In the genomic region with DNA sequence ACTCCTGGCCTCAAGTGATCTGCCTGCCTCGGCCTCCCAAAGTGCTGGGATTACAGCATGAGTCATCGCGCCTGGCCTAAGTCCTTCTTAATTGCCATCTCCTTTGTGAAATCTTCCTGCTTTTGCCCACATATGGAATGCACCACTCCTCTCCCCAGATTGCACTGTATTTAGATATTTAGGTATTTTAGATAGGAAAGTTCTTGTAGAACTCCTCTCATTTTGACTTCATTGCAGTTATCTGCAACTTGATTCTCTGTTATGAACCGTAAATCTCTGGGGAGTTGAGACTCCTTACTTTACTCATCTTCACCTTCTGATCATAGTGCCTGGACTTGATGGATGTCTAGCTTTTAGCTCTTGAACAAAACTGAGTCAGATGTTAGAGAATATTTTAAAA, we compare ENCODE assay signal across 23 cellular contexts.
DNase-seq lines count a peak whose midpoint lies in the region; ATAC-seq and TF ChIP-seq lines count a peak whose summit lies in the region.
"Had no signal": no experiment of that assay in that cellular context is flagged by ENCODE, and none has a peak within 500 bp of the region (broad histone marks: within the 10 kb centered on the region; RNA-seq: fewer than 3 reads in every experiment).

No MANE protein-coding gene starts in this region.

- H4K20me1 ChIP-seq in BLaER1 treated with 17β-estradiol and CSF1 and Interleukin-3, amounts not matched to agents 10 nM and 100 nM: no peaks in the 10 kb centered on the region
- H4K20me1 ChIP-seq in IMR-90 (ENCODE audit: insufficient read depth, low read length) (peaks cover 5% of the 10 kb centered on the region; the same call in 1 of the 2 replicates), H9 (ENCODE audit: control insufficient read depth, insufficient read depth, insufficient read length) (no peaks in the 10 kb centered on the region)

- peak overlapping the region; percentile 76 to 99 (median 90); a peak in 20 of 22 replicates for H3K4me2 ChIP-seq in BLaER1 treated with 17β-estradiol and CSF1 and Interleukin-3, amounts not matched to agents 10 nM and 100 nM
- no peak overlapping the region for H3K4me2 ChIP-seq in IMR-90 (ENCODE audit: low read depth, low read length)
- no peak overlapping the region for H3K4me2 ChIP-seq in H9 (ENCODE audit: insufficient read depth, insufficient read length, low read length)
- H3K4me2 ChIP-seq: hepatocyte had no signal

- no peak overlapping the region for H3K18ac ChIP-seq in IMR-90 (ENCODE audit: low read depth, low read length)
- H3K18ac ChIP-seq in H9 (ENCODE audit: insufficient read length, low read depth, low read length): no peak overlapping the region

- H3K79me2 ChIP-seq in H9 (ENCODE audit: insufficient read depth, low read length): no peaks in the 10 kb centered on the region

- H4K91ac ChIP-seq in IMR-90 (ENCODE audit: insufficient read depth, low read depth, low read length): no peak overlapping the region
- no peak overlapping the region for H4K91ac ChIP-seq in H9 (ENCODE audit: insufficient read length, low read depth, low read length)

- POLR2A ChIA-PET in IMR-90 (lab: Charles Lee; ENCODE audit: unreplicated experiment): no interaction called here

- BruUV-seq in IMR-90 (replicated peaks; lab: Mats Ljungman, UMichigan): no TSS peak

- H3K79me1 ChIP-seq in IMR-90 (ENCODE audit: low read depth in 1 of 2, low read length in 2 of 2): peaks cover 29 to 63% of the 10 kb centered on the region in 2 experiments
- H3K79me1 ChIP-seq in H9 (ENCODE audit: insufficient read depth, low read depth, low read length, poor library complexity, severe bottlenecking): peaks cover 4% of the 10 kb centered on the region

- H4K8ac ChIP-seq in IMR-90 (ENCODE audit: low read depth in 2 of 2, low read length in 2 of 2) (no peak overlapping the region), H9 (replicated peaks; ENCODE audit: insufficient read length, low read depth, low read length) (no peak overlapping the region)

- H3K27ac ChIP-seq in BLaER1 treated with 17β-estradiol and CSF1 and Interleukin-3, amounts not matched to agents 10 nM and 100 nM: peak overlapping the region in 8 of 11 experiments; percentile 88 to 96 (median 90); a peak in 17 of 22 replicates
- H3K27ac ChIP-seq in IMR-90 (ENCODE audit: insufficient read depth, low read length) (no peak overlapping the region; the same call in 1 of the 2 replicates), H9 (ENCODE audit: insufficient read length, low read depth, low read length) (no peak overlapping the region)
- H3K27ac ChIP-seq: hepatocyte, psoas muscle, WERI-Rb-1 had no signal

- no peaks in the 10 kb centered on the region for H3K23me2 ChIP-seq in H9 (ENCODE audit: insufficient read length, low read depth, low read length, poor library complexity, severe bottlenecking)

- H3K9me1 ChIP-seq in IMR-90 (ENCODE audit: insufficient read depth, low read length): peaks cover 19% of the 10 kb centered on the region

- H3K14ac ChIP-seq in IMR-90 (replicated peaks; ENCODE audit: low read depth, low read length) (no peak overlapping the region), H9 (ENCODE audit: insufficient read depth, low read length) (no peak overlapping the region)

- H3K4me1 ChIP-seq in BLaER1 treated with 17β-estradiol and CSF1 and Interleukin-3, amounts not matched to agents 10 nM and 100 nM: peaks cover 90 to 100% (median 100%) of the 10 kb centered on the region in 10 experiments
- H3K4me1 ChIP-seq in IMR-90 (ENCODE audit: control insufficient read depth, insufficient read depth, low read length) (peaks cover 10% of the 10 kb centered on the region), H9 (ENCODE audit: insufficient read depth, low read length) (peaks cover 3% of the 10 kb centered on the region; the same call in 1 of the 2 replicates)

- H3K9me3 Mint-ChIP-seq in effector memory CD8-positive, alpha-beta T cell: no peaks in the 10 kb centered on the region
- no peaks in the 10 kb centered on the region for H3K9me3 Mint-ChIP-seq in nephron progenitor cell
- no peaks in the 10 kb centered on the region for H3K9me3 Mint-ChIP-seq in H9
- H3K9me3 Mint-ChIP-seq: central memory CD8-positive, alpha-beta T cell; immature natural killer cell had no signal

- no peak overlapping the region for H3K4me3 Mint-ChIP-seq in effector memory CD8-positive, alpha-beta T cell
- H3K4me3 Mint-ChIP-seq in nephron progenitor cell (peak overlapping the region; percentile 19), H9 (no peak overlapping the region)
- H3K4me3 Mint-ChIP-seq: central memory CD8-positive, alpha-beta T cell; immature natural killer cell; T-helper 17 cell had no signal

- no peak overlapping the region for H2AFZ ChIP-seq in IMR-90 (replicated peaks; ENCODE audit: low read length, poor library complexity)
- H2AFZ ChIP-seq in H9 (ENCODE audit: low read length): no peak overlapping the region
- H2AFZ ChIP-seq: hepatocyte had no signal

- H2BK5ac ChIP-seq in IMR-90 (ENCODE audit: low read depth, low read length, poor library complexity, severe bottlenecking): no peak overlapping the region
- H2BK5ac ChIP-seq in H9 (ENCODE audit: insufficient read length, low read length): no peak overlapping the region

- H2BK15ac ChIP-seq in IMR-90 (ENCODE audit: low read depth, low read length): no peak overlapping the region
- H2BK15ac ChIP-seq in H9 (ENCODE audit: low read depth, low read length): no peak overlapping the region

- H3K9ac ChIP-seq in BLaER1 treated with 17β-estradiol and CSF1 and Interleukin-3, amounts not matched to agents 10 nM and 100 nM: peak overlapping the region in 2 of 11 experiments; percentile 69 to 77; a peak in 1 of 22 replicates
- H3K9ac ChIP-seq in IMR-90 (ENCODE audit: low read depth, low read length) (no peak overlapping the region), H9 (ENCODE audit: extremely low read depth, insufficient read length, low read length) (no peak overlapping the region)

- TF ChIP-seq CTCF in IMR-90 (conservative IDR thresholded peaks at IDR 0.05; ENCODE audit: low read depth, low read length) (no peak), nephron progenitor cell (IDR thresholded peaks at IDR 0.05) (no peak), H9 (conservative IDR thresholded peaks at IDR 0.05) (no peak)

- H2BK12ac ChIP-seq in H9 (ENCODE audit: insufficient read length, low read depth, low read length): no peak overlapping the region

- TF ChIP-seq RAD21 in IMR-90 (IDR thresholded peaks at IDR 0.05; ENCODE audit: low read length): no peak

- H4K5ac ChIP-seq in IMR-90 (ENCODE audit: low read depth, low read length): no peak overlapping the region
- no peak overlapping the region for H4K5ac ChIP-seq in H9 (ENCODE audit: insufficient read length, low read depth, low read length)

- TF ChIP-seq POLR2A in IMR-90 (IDR thresholded peaks at IDR 0.05; ENCODE audit: low read depth, low read length): no peak

- H3K4ac ChIP-seq in IMR-90 (ENCODE audit: low read depth, low read length): no peak overlapping the region
- H3K4ac ChIP-seq in H9 (ENCODE audit: low read depth, low read length): no peak overlapping the region

- H3K27me3 Mint-ChIP-seq in effector memory CD8-positive, alpha-beta T cell: no peaks in the 10 kb centered on the region
- no peaks in the 10 kb centered on the region for H3K27me3 Mint-ChIP-seq in nephron progenitor cell (ENCODE audit: low read depth, poor library complexity)
- H3K27me3 Mint-ChIP-seq in H9 (ENCODE audit: low read depth): no peaks in the 10 kb centered on the region; the same call in 1 of the 2 replicates
- H3K27me3 Mint-ChIP-seq: central memory CD8-positive, alpha-beta T cell; T-helper 17 cell had no signal

- DNase-seq in IMR-90 (peak; percentile 80), nephron progenitor cell (no peak), NCI-H446 treated with DMSO at 0.1 percent for 48 hours (lab: John Stamatoyannopoulos, UW) (no peak), NCI-H2081 treated with DMSO at 0.1 percent for 48 hours (lab: John Stamatoyannopoulos, UW) (no peak), H9 (no peak)
- DNase-seq in effector memory CD8-positive, alpha-beta T cell: no peak
- DNase-seq: activated CD4-positive, alpha-beta T cell treated with anti-CD3 and anti-CD28 coated beads, Interleukin-2, amount 50 U/mL, for 48 hours; activated naive CD4-positive, alpha-beta T cell; COR-L47; DMS79; immature natural killer cell; NCI-H1436 treated with DMSO at 0.1 percent for 48 hours; NCI-H526 treated with DMSO at 0.1 percent for 48 hours; psoas muscle; RPMI8226; small intestine; stimulated activated CD4-positive, alpha-beta T cell treated with anti-CD3 and anti-CD28 coated beads, Interleukin-2, amount 100 ng/mL, for 24 hours; stimulated activated naive CD8-positive, alpha-beta T cell treated with anti-CD3 and anti-CD28 coated beads, Interleukin-15, Interleukin-2, amounts not matched to agents 100 U/mL and 50 U/mL, for 24 hours; T-helper 17 cell; WERI-Rb-1 had no signal

- peaks cover 0 to 7% (median 0%) of the 10 kb centered on the region in 11 experiments; a peak in 3 of 22 replicates for H3K36me3 ChIP-seq in BLaER1 treated with 17β-estradiol and CSF1 and Interleukin-3, amounts not matched to agents 10 nM and 100 nM
- peaks cover 6% of the 10 kb centered on the region for H3K36me3 ChIP-seq in IMR-90 (ENCODE audit: control insufficient read depth, insufficient read depth, low read length)

- no peak overlapping the region for H3K4me3 ChIP-seq in BLaER1 treated with 17β-estradiol and CSF1 and Interleukin-3, amounts not matched to agents 10 nM and 100 nM
- no peak overlapping the region for H3K4me3 ChIP-seq in IMR-90 (ENCODE audit: insufficient read depth, low read depth, low read length)
- H3K4me3 ChIP-seq: hepatocyte, psoas muscle had no signal

- no peak overlapping the region for H2AK9ac ChIP-seq in IMR-90 (replicated peaks; ENCODE audit: low read depth, low read length, poor library complexity)

- H2AK5ac ChIP-seq in IMR-90 (ENCODE audit: low read depth, low read length): no peak overlapping the region
- H2AK5ac ChIP-seq in H9 (ENCODE audit: insufficient read length, low read length): no peak overlapping the region

- intact Hi-C loops in IMR-90 (cut with micrococcal nuclease): no loop called here

- H3K27ac Mint-ChIP-seq in effector memory CD8-positive, alpha-beta T cell: peak overlapping the region; percentile 8 to 84
- H3K27ac Mint-ChIP-seq in nephron progenitor cell (peak overlapping the region; percentile 71), H9 (no peak overlapping the region)

- in situ Hi-C loops in IMR-90 (cut with MboI; ENCODE audit: low sequenced_read_pairs): no loop called here

- peaks cover 12% of the 10 kb centered on the region for H3K36me3 Mint-ChIP-seq in effector memory CD8-positive, alpha-beta T cell (ENCODE audit: insufficient read depth)
- H3K36me3 Mint-ChIP-seq in nephron progenitor cell (ENCODE audit: low read depth) (peaks cover 48% of the 10 kb centered on the region), H9 (ENCODE audit: insufficient read depth in 1 of 3, low read depth in 3 of 3) (peaks cover 5 to 18% (median 18%) of the 10 kb centered on the region in 3 experiments; a peak in 6 of 7 replicates)

- no CpG with 5 or more reads among the region's 4 CpGs for WGBS in IMR-90 (ENCODE audit: extremely low coverage in 2 of 2, insufficient read length in 1 of 2), 2 experiments
- WGBS in H9 (ENCODE audit: extremely low coverage, insufficient read length, low lambda C conversion rate): no CpG with 5 or more reads among the region's 4 CpGs

- no peaks in the 10 kb centered on the region for H3K9me3 ChIP-seq in BLaER1 treated with 17β-estradiol and CSF1 and Interleukin-3, amounts not matched to agents 10 nM and 100 nM (replicated peaks in 1 of 11)
- H3K9me3 ChIP-seq in IMR-90 (ENCODE audit: control insufficient read depth, insufficient read depth, low read length) (no peaks in the 10 kb centered on the region), H9 (ENCODE audit: control insufficient read depth, low read depth, low read length) (no peaks in the 10 kb centered on the region)
- H3K9me3 ChIP-seq: psoas muscle had no signal

- no peaks in the 10 kb centered on the region for H3K27me3 ChIP-seq in BLaER1 treated with 17β-estradiol and CSF1 and Interleukin-3, amounts not matched to agents 10 nM and 100 nM
- H3K27me3 ChIP-seq in IMR-90 (ENCODE audit: control insufficient read depth, insufficient read depth, low read length): no peaks in the 10 kb centered on the region
- H3K27me3 ChIP-seq in H9 (ENCODE audit: insufficient read depth, low read length): no peaks in the 10 kb centered on the region; the same call in 1 of the 2 replicates
- H3K27me3 ChIP-seq: hepatocyte had no signal

- no peak overlapping the region for H3T11ph ChIP-seq in H9 (ENCODE audit: low read length)

- H3K4me1 Mint-ChIP-seq in effector memory CD8-positive, alpha-beta T cell (ENCODE audit: low read depth in 2 of 2): peaks cover 28 to 38% of the 10 kb centered on the region in 2 donors
- H3K4me1 Mint-ChIP-seq in nephron progenitor cell: peaks cover 80% of the 10 kb centered on the region
- peaks cover 17 to 29% of the 10 kb centered on the region in 2 experiments for H3K4me1 Mint-ChIP-seq in H9

- H3K23ac ChIP-seq in IMR-90 (ENCODE audit: low read depth, low read length) (no peak overlapping the region), H9 (ENCODE audit: insufficient read length, low read depth, low read length) (no peak overlapping the region)

- CTCF ChIA-PET in IMR-90 (lab: Yijun Ruan, JAX): interaction anchor here (1.4 kb wide), 1 partner anchor 80 kb away, joined by 3 read pairs; no protein-coding TSS in a partner anchor

- H2BK20ac ChIP-seq in IMR-90 (ENCODE audit: low read depth, low read length) (no peak overlapping the region), H9 (ENCODE audit: low read depth, low read length, poor library complexity, severe bottlenecking) (no peak overlapping the region)

- H2BK120ac ChIP-seq in IMR-90 (ENCODE audit: low read depth, low read length) (no peak overlapping the region), H9 (ENCODE audit: low read depth, low read length, poor library complexity, severe bottlenecking) (no peak overlapping the region)

- ATAC-seq in IMR-90 (ENCODE audit: low read depth): peak; percentile 51
- ATAC-seq in effector memory CD8-positive, alpha-beta T cell (replicated peaks): no peak
- ATAC-seq: psoas muscle; stimulated activated naive CD8-positive, alpha-beta T cell treated with anti-CD3 and anti-CD28 coated beads, Interleukin-15, Interleukin-2, amounts not matched to agents 100 U/mL and 50 U/mL, for 24 hours; T-helper 17 cell had no signal

- no peak overlapping the region for H3K56ac ChIP-seq in IMR-90 (ENCODE audit: extremely low read depth, insufficient read depth, low read length)
- H3K56ac ChIP-seq in H9 (ENCODE audit: insufficient read length, low read depth, low read length): no peak overlapping the region

- dilution Hi-C loops in IMR-90 (cut with HindIII; ENCODE audit: low sequenced_read_pairs, unreplicated experiment): no loop called here

Comparison
In these comparisons a context has a peak if more than half of its experiments do, and no peak if none do; other contexts are left out.
1. H3K27ac ChIP-seq: peak in BLaER1 treated with 17β-estradiol and CSF1 and Interleukin-3, amounts not matched to agents 10 nM and 100 nM (8 of 11); none in IMR-90 (single experiment) and H9 (single experiment).
2. H3K4me2 ChIP-seq: peak in BLaER1 treated with 17β-estradiol and CSF1 and Interleukin-3, amounts not matched to agents 10 nM and 100 nM (11 of 11); none in IMR-90 (single experiment) and H9 (single experiment).
3. H3K27ac Mint-ChIP-seq: peak in effector memory CD8-positive, alpha-beta T cell (2 of 2) and nephron progenitor cell (single experiment); none in H9 (0 of 3).